Comparison of ENCODE assay signal across 22 cellular contexts in genomic region chr6:53495496-53495895, GRCh38. TPM values are rescaled to one million over a fixed set of nuclear protein-coding genes. Genes with fewer than 3 reads are reported as not detected.
DNase-seq lines count a peak whose midpoint lies in the region; ATAC-seq, FAIRE-seq and TF ChIP-seq lines count a peak whose summit lies in the region.
"Had no signal": no experiment of that assay in that cellular context is flagged by ENCODE, and none has a peak within 500 bp of the region (broad histone marks: within the 10 kb centered on the region; RNA-seq: fewer than 3 reads in every experiment).

No MANE protein-coding gene starts in this region.

- ATAC-seq in Right ventricle myocardium inferior (no peak), T-helper 17 cell (no peak)
- ATAC-seq: CD8-positive, alpha-beta T cell had no signal

- peak overlapping the region; percentile 2 for H3K27ac Mint-ChIP-seq in astrocyte (ENCODE audit: unreplicated experiment)
- no peak overlapping the region for H3K27ac Mint-ChIP-seq in T-helper 17 cell
- H3K27ac Mint-ChIP-seq: CD8-positive, alpha-beta T cell had no signal

- H3K4me3 ChIP-seq in cardiac muscle cell (no peak overlapping the region), astrocyte (ENCODE audit: insufficient read depth, low read depth, low read length) (no peak overlapping the region), hepatocyte (no peak overlapping the region), transverse colon (no peak overlapping the region)
- H3K4me3 ChIP-seq: BLaER1 treated with 17β-estradiol and CSF1 and Interleukin-3, amounts not matched to agents 10 nM and 100 nM; GM23248; SJCRH30 had no signal

- no peak overlapping the region for H3K9ac ChIP-seq in astrocyte (ENCODE audit: low read length)
- H3K9ac ChIP-seq: BLaER1 treated with 17β-estradiol and CSF1 and Interleukin-3, amounts not matched to agents 10 nM and 100 nM; GM23248 had no signal

- intact Hi-C loops in Right ventricle myocardium inferior (cut with DNase I) = no loop called here
- intact Hi-C loops in transverse colon (cut with DNase I; ENCODE audit: low total_unique reads) = no loop called here

- no peaks in the 10 kb centered on the region for H3K27me3 ChIP-seq in cardiac muscle cell
- H3K27me3 ChIP-seq in astrocyte (ENCODE audit: insufficient read depth, low read length) = no peaks in the 10 kb centered on the region
- H3K27me3 ChIP-seq in hepatocyte = no peaks in the 10 kb centered on the region
- no peaks in the 10 kb centered on the region for H3K27me3 ChIP-seq in transverse colon
- H3K27me3 ChIP-seq: BLaER1 treated with 17β-estradiol and CSF1 and Interleukin-3, amounts not matched to agents 10 nM and 100 nM; SJCRH30 had no signal

- peaks cover 3% of the 10 kb centered on the region for H3K27me3 Mint-ChIP-seq in astrocyte (ENCODE audit: low read depth, unreplicated experiment)
- peaks cover 7% of the 10 kb centered on the region for H3K27me3 Mint-ChIP-seq in T-helper 17 cell

- H3K9me2 ChIP-seq in hepatocyte (replicated peaks; ENCODE audit: insufficient read depth) = no peaks in the 10 kb centered on the region

- H4K20me1 ChIP-seq in astrocyte (ENCODE audit: insufficient read depth, low read length) = no peaks in the 10 kb centered on the region
- H4K20me1 ChIP-seq in hepatocyte (ENCODE audit: insufficient read depth, poor library complexity, severe bottlenecking) = no peaks in the 10 kb centered on the region
- H4K20me1 ChIP-seq: BLaER1 treated with 17β-estradiol and CSF1 and Interleukin-3, amounts not matched to agents 10 nM and 100 nM had no signal

- TF ChIP-seq POLR2A in transverse colon (IDR thresholded peaks at IDR 0.05) = no peak

- no peaks in the 10 kb centered on the region for H3K9me3 Mint-ChIP-seq in astrocyte (ENCODE audit: unreplicated experiment)
- H3K9me3 Mint-ChIP-seq: CD8-positive, alpha-beta T cell had no signal

- H3K36me3 Mint-ChIP-seq in astrocyte (ENCODE audit: low read depth, unreplicated experiment) (peaks cover 6% of the 10 kb centered on the region), T-helper 17 cell (ENCODE audit: low read depth) (peaks cover 2% of the 10 kb centered on the region)

- H3K36me3 ChIP-seq in cardiac muscle cell (peaks cover 20% of the 10 kb centered on the region), astrocyte (ENCODE audit: insufficient read depth, low read length) (peaks cover 4% of the 10 kb centered on the region), hepatocyte (replicated peaks; ENCODE audit: insufficient read depth, low read depth) (no peaks in the 10 kb centered on the region), transverse colon (peaks cover 0 to 16% (median 6%) of the 10 kb centered on the region in 4 donors)
- H3K36me3 ChIP-seq: SJCRH30 had no signal

- H3K4me3 Mint-ChIP-seq in astrocyte (ENCODE audit: unreplicated experiment) (no peak overlapping the region), T-helper 17 cell (no peak overlapping the region)
- H3K4me3 Mint-ChIP-seq: CD8-positive, alpha-beta T cell had no signal

- no peak for FAIRE-seq in astrocyte (lab: Jason Lieb, UNC)
- FAIRE-seq: A204.1, GM19239 had no signal

- H3K79me2 ChIP-seq in astrocyte (ENCODE audit: insufficient read depth, low read length) (no peaks in the 10 kb centered on the region), hepatocyte (no peaks in the 10 kb centered on the region)

- TF ChIP-seq CTCF in cardiac muscle cell (IDR thresholded peaks at IDR 0.05; ENCODE audit: low read depth, low read length) (no peak), astrocyte (IDR thresholded peaks at IDR 0.05; ENCODE audit: insufficient read depth, low read depth, low read length) (no peak), hepatocyte (IDR thresholded peaks at IDR 0.05; ENCODE audit: poor library complexity) (no peak), transverse colon (IDR thresholded peaks at IDR 0.05) (no peak)

- H3K9me3 ChIP-seq in cardiac muscle cell (ENCODE audit: low read depth) = no peaks in the 10 kb centered on the region
- H3K9me3 ChIP-seq in astrocyte (ENCODE audit: insufficient read depth, low read depth, low read length) = no peaks in the 10 kb centered on the region
- no peaks in the 10 kb centered on the region for H3K9me3 ChIP-seq in hepatocyte (ENCODE audit: low read depth)
- no peaks in the 10 kb centered on the region for H3K9me3 ChIP-seq in transverse colon
- H3K9me3 ChIP-seq in T-helper 17 cell (ENCODE audit: control insufficient read depth, low read length, poor library complexity, severe bottlenecking) = no peaks in the 10 kb centered on the region
- H3K9me3 ChIP-seq: BLaER1 treated with 17β-estradiol and CSF1 and Interleukin-3, amounts not matched to agents 10 nM and 100 nM; SJCRH30 had no signal

- peaks cover 41% of the 10 kb centered on the region for H3K4me1 Mint-ChIP-seq in astrocyte (ENCODE audit: low read depth, unreplicated experiment)
- peaks cover 4% of the 10 kb centered on the region for H3K4me1 Mint-ChIP-seq in T-helper 17 cell

- WGBS in hepatocyte (ENCODE audit: low lambda C conversion rate, missing lambda C conversion rate) = 62% methylated on average over 4 of the region's 4 CpGs
- WGBS in transverse colon (ENCODE audit: low coverage in 1 of 2), 2 donors = 85 to 90% methylated on average over 4 of the region's 4 CpGs

- H3K27ac ChIP-seq in cardiac muscle cell (peak overlapping the region; percentile 2), astrocyte (ENCODE audit: low read depth, low read length) (no peak overlapping the region), hepatocyte (peak overlapping the region; percentile 43), transverse colon (peak overlapping the region in 3 of 4 donors; percentile 40 to 62 (median 45))
- H3K27ac ChIP-seq: BLaER1 treated with 17β-estradiol and CSF1 and Interleukin-3, amounts not matched to agents 10 nM and 100 nM; GM23248; RWPE1; SJCRH30 had no signal

- in situ Hi-C loops in transverse colon (cut with MboI; ENCODE audit: low pct_ligation_motif_present in 1 of 4, low pct_unique_long_range_greater_than_20kb in 1 of 4, low sequenced_read_pairs in 3 of 4) = loop anchor here in 3 of 4 donors (5.0 to 10.0 kb wide), 2 partner anchors 227 to 229 kb away; no protein-coding TSS in a partner anchor

- H3K4me2 ChIP-seq in astrocyte (ENCODE audit: low read length) = no peak overlapping the region
- no peak overlapping the region for H3K4me2 ChIP-seq in hepatocyte
- H3K4me2 ChIP-seq: BLaER1 treated with 17β-estradiol and CSF1 and Interleukin-3, amounts not matched to agents 10 nM and 100 nM had no signal

- DNase-seq in cardiac muscle cell (ENCODE audit: low read depth in 1 of 2, low spot score in 1 of 2) = no peak
- DNase-seq in Right ventricle myocardium inferior (ENCODE audit: missing footprints) = no peak
- DNase-seq in astrocyte (ENCODE audit: low read depth) = no peak
- DNase-seq in hepatocyte (ENCODE audit: low spot score) = no peak
- DNase-seq in transverse colon = no peak
- no peak for DNase-seq in NCI-H2227 treated with DMSO at 0.1 percent for 48 hours (lab: John Stamatoyannopoulos, UW)
- DNase-seq in T-helper 2 cell = no peak
- no peak for DNase-seq in T-helper 17 cell
- DNase-seq: Calu3; CD8-positive, alpha-beta T cell; GM23248; HCEC 1CT; MM.1S; NCI-H1105; NCI-H2081 treated with DMSO at 0.1 percent for 48 hours; NCI-H510A treated with DMSO at 0.1 percent for 48 hours; NCI-H774; SJCRH30 had no signal

- TF ChIP-seq EP300 in transverse colon (IDR thresholded peaks at IDR 0.05; ENCODE audit: low read depth) = no peak

- H2AFZ ChIP-seq in astrocyte (ENCODE audit: low read depth, low read length) (no peak overlapping the region), hepatocyte (no peak overlapping the region)
- H2AFZ ChIP-seq: GM23248 had no signal

- H3K4me1 ChIP-seq in cardiac muscle cell (ENCODE audit: low read depth) (no peaks in the 10 kb centered on the region), astrocyte (ENCODE audit: insufficient read depth, low read length) (peaks cover 29% of the 10 kb centered on the region), hepatocyte (ENCODE audit: insufficient read depth) (peaks cover 38% of the 10 kb centered on the region), transverse colon (peaks cover 0 to 20% (median 3%) of the 10 kb centered on the region in 4 donors)
- H3K4me1 ChIP-seq: BLaER1 treated with 17β-estradiol and CSF1 and Interleukin-3, amounts not matched to agents 10 nM and 100 nM; SJCRH30 had no signal

RNA-seq across cellular contexts. Expression of gene GCLC, which starts 49.4 kb away (rescaled TPM):
- total RNA-seq in cardiac muscle cell (23.5 and 33.6 TPM in 2 replicates), Right ventricle myocardium inferior (26.7 TPM), astrocyte (26.9 and 31.6 TPM in 2 replicates), hepatocyte (38.8 and 52.6 TPM in 2 replicates), transverse colon (100 to 1,000 TPM in 1 of 4 donors, 10 to 100 TPM in 3; 35.2 to 146 (median 64.1) TPM), T-helper 17 cell (10 to 100 TPM; 20.7 to 22.2 TPM)
- polyA plus RNA-seq in cardiac muscle cell (17.5 and 18.1 TPM in 2 replicates), hepatocyte (14.5 and 21.9 TPM in 2 replicates)
